Comparison of ENCODE assay signal across 1 cellular context in the genomic region with DNA sequence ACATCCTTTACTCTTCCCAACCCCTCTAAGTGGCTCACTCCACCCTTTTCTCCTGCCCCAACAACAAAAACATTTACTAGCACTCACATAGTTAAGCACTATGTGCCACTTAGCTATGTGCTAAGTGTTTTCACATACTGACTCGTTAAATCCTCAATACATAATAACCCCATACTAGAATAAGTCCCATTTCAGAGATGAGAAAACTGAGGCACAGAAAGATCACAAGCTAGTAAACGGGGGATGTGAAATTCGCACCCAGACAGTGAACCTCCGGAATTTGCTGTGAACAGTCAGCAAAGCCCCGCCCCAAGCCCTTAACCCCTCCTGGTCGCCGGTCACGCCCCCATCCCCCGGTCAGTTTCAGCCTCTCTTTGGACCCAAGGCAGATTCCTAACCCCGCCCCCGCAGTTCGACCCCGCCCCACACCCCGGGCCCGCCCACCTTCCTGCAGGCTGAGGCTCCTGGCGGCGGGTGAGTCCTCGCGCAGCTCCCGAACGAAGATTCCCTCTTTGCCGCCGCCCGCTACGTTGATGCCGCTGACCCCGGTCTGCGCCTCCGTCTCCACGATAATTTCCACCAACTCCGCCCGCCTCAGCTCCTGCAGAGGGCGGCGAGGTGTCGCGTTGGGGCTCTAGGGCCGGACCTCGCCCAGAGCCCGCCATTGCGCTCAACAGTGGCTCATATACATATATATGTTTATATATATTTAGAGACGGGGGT.
A peak's percentile ranks its signal among the peaks of the same experiment; 100 is the strongest.
TF ChIP-seq lines count a peak whose summit lies in the region.

No MANE protein-coding gene starts in this region.

TF ChIP-seq in K562, 482 proteins besides CTCF, POLR2A, EP300 and RAD21 (continues in another document):
- TF ChIP-seq TEAD2 (tag; IDR thresholded peaks at IDR 0.05), result no peak
- TF ChIP-seq HSF4 (CRISPR knock-in tag; IDR thresholded peaks at IDR 0.05; ENCODE audit: borderline replicate concordance), result no peak
- TF ChIP-seq ZNF24 (IDR thresholded peaks at IDR 0.05), result peak; percentile 29; the same call in 1 of the 2 replicates
- TF ChIP-seq, protein P1, sequence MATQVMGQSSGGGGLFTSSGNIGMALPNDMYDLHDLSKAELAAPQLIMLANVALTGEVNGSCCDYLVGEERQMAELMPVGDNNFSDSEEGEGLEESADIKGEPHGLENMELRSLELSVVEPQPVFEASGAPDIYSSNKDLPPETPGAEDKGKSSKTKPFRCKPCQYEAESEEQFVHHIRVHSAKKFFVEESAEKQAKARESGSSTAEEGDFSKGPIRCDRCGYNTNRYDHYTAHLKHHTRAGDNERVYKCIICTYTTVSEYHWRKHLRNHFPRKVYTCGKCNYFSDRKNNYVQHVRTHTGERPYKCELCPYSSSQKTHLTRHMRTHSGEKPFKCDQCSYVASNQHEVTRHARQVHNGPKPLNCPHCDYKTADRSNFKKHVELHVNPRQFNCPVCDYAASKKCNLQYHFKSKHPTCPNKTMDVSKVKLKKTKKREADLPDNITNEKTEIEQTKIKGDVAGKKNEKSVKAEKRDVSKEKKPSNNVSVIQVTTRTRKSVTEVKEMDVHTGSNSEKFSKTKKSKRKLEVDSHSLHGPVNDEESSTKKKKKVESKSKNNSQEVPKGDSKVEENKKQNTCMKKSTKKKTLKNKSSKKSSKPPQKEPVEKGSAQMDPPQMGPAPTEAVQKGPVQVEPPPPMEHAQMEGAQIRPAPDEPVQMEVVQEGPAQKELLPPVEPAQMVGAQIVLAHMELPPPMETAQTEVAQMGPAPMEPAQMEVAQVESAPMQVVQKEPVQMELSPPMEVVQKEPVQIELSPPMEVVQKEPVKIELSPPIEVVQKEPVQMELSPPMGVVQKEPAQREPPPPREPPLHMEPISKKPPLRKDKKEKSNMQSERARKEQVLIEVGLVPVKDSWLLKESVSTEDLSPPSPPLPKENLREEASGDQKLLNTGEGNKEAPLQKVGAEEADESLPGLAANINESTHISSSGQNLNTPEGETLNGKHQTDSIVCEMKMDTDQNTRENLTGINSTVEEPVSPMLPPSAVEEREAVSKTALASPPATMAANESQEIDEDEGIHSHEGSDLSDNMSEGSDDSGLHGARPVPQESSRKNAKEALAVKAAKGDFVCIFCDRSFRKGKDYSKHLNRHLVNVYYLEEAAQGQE (CRISPR knock-in tag; IDR thresholded peaks at IDR 0.05; ENCODE audit: low read depth), result no peak
- TF ChIP-seq CBX3 (IDR thresholded peaks at IDR 0.05; ENCODE audit: borderline replicate concordance in 1 of 2, low read length in 2 of 2), result peak in 1 of 2 experiments; percentile 72; a peak in 1 of 3 replicates
- peak; percentile 47; the same call in 1 of the 2 replicates for TF ChIP-seq NFATC3 (IDR thresholded peaks at IDR 0.05)
- TF ChIP-seq HDAC1 (IDR thresholded peaks at IDR 0.05), result peak; percentile 64 to 66; a peak in 2 of 4 replicates
- no peak for TF ChIP-seq SLC30A9 (CRISPR knock-in tag; IDR thresholded peaks at IDR 0.05)
- no peak for TF ChIP-seq RBBP5 (IDR thresholded peaks at IDR 0.05; ENCODE audit: borderline replicate concordance, insufficient read depth, low read length, poor library complexity, severe bottlenecking)
- TF ChIP-seq CREBBP (IDR thresholded peaks at IDR 0.05; ENCODE audit: low read depth, low read length), result no peak
- TF ChIP-seq ZNF644 (tag; IDR thresholded peaks at IDR 0.05; ENCODE audit: low read depth), result no peak
- TF ChIP-seq SP2 (IDR thresholded peaks at IDR 0.05; ENCODE audit: extremely low read depth, low read depth, low read length, poor library complexity, severe bottlenecking), result no peak
- TF ChIP-seq NR2C2 (CRISPR knock-in tag; IDR thresholded peaks at IDR 0.05), result no peak
- TF ChIP-seq NR2C2 (tag; IDR thresholded peaks at IDR 0.05), result 0 out of 2 replicates have a peak, but pooled peaks have one; percentile 22
- TF ChIP-seq, protein P2, sequence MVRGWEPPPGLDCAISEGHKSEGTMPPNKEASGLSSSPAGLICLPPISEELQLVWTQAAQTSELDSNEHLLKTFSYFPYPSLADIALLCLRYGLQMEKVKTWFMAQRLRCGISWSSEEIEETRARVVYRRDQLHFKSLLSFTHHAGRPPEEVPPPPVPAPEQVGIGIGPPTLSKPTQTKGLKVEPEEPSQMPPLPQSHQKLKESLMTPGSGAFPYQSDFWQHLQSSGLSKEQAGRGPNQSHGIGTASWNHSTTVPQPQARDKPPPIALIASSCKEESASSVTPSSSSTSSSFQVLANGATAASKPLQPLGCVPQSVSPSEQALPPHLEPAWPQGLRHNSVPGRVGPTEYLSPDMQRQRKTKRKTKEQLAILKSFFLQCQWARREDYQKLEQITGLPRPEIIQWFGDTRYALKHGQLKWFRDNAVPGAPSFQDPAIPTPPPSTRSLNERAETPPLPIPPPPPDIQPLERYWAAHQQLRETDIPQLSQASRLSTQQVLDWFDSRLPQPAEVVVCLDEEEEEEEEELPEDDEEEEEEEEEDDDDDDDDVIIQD (CRISPR knock-in tag; IDR thresholded peaks at IDR 0.05), result no peak
- 0 out of 4 replicates have a peak, but pooled peaks of 1 of the 2 experiments have one; percentile 32 for TF ChIP-seq FOXK2 (conservative IDR thresholded peaks at IDR 0.05 in 1 of 2, IDR thresholded peaks at IDR 0.05 in 1 of 2; ENCODE audit: low read depth in 2 of 2)
- no peak for TF ChIP-seq LEF1 (IDR thresholded peaks at IDR 0.05)
- no peak for TF ChIP-seq PPARD (CRISPR knock-in tag; IDR thresholded peaks at IDR 0.05)
- TF ChIP-seq TEAD1 (CRISPR knock-in tag; IDR thresholded peaks at IDR 0.05), result 0 out of 4 replicates have a peak, but pooled peaks have one; percentile 9 to 24
- no peak for TF ChIP-seq TAL1 (IDR thresholded peaks at IDR 0.05)
- TF ChIP-seq RBM39 (optimal IDR thresholded peaks at IDR 0.05; ENCODE audit: low read depth, low read length), result no peak
- TF ChIP-seq ZNF584 (CRISPR knock-in tag; IDR thresholded peaks at IDR 0.05; ENCODE audit: low read depth), result 0 out of 2 replicates have a peak, but pooled peaks have one; percentile 9
- no peak for TF ChIP-seq XRCC5 (IDR thresholded peaks at IDR 0.05; ENCODE audit: low read depth, low read length)
- TF ChIP-seq XRCC4 (IDR thresholded peaks at IDR 0.05; ENCODE audit: extremely low read depth, insufficient read depth, insufficient read length), result no peak
- TF ChIP-seq, protein P3, sequence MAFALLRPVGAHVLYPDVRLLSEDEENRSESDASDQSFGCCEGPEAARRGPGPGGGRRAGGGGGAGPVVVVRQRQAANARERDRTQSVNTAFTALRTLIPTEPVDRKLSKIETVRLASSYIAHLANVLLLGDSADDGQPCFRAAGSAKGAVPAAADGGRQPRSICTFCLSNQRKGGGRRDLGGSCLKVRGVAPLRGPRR (CRISPR knock-in tag; IDR thresholded peaks at IDR 0.05), result no peak
- no peak for TF ChIP-seq TCFL5 (CRISPR knock-in tag; conservative IDR thresholded peaks at IDR 0.05)
- TF ChIP-seq ARNT (IDR thresholded peaks at IDR 0.05), result peak; percentile 33 to 76; a peak in 2 of 4 replicates
- TF ChIP-seq SP1 (CRISPR knock-in tag; IDR thresholded peaks at IDR 0.05), result peak; percentile 48
- TF ChIP-seq ZNF780A (CRISPR knock-in tag; IDR thresholded peaks at IDR 0.05), result no peak
- TF ChIP-seq MYNN (IDR thresholded peaks at IDR 0.05), result no peak
- no peak for TF ChIP-seq MYNN (CRISPR knock-in tag; IDR thresholded peaks at IDR 0.05)
- TF ChIP-seq ZBTB7A (IDR thresholded peaks at IDR 0.05; ENCODE audit: borderline replicate concordance, control insufficient read depth, low read depth, low read length), result peak; percentile 43; the same call in 1 of the 2 replicates
- TF ChIP-seq, protein P4, sequence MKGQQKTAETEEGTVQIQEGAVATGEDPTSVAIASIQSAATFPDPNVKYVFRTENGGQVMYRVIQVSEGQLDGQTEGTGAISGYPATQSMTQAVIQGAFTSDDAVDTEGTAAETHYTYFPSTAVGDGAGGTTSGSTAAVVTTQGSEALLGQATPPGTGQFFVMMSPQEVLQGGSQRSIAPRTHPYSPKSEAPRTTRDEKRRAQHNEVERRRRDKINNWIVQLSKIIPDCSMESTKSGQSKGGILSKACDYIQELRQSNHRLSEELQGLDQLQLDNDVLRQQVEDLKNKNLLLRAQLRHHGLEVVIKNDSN (CRISPR knock-in tag; IDR thresholded peaks at IDR 0.05), result no peak
- TF ChIP-seq KDM1A (IDR thresholded peaks at IDR 0.05), result peak; percentile 94 to 98
- TF ChIP-seq MCM5 (IDR thresholded peaks at IDR 0.05; ENCODE audit: low read depth), result no peak
- TF ChIP-seq ZBTB17 (CRISPR knock-in tag; IDR thresholded peaks at IDR 0.05), result no peak
- TF ChIP-seq FOXK1 (CRISPR knock-in tag; IDR thresholded peaks at IDR 0.05; ENCODE audit: borderline replicate concordance), result no peak
- peak; percentile 75 to 76 for TF ChIP-seq NRF1 (conservative IDR thresholded peaks at IDR 0.05 in 1 of 2, IDR thresholded peaks at IDR 0.05 in 1 of 2)
- peak; percentile 95 for TF ChIP-seq CHD4 (IDR thresholded peaks at IDR 0.05; ENCODE audit: insufficient read depth, insufficient replicate concordance, low read depth, low read length, poor library complexity, severe bottlenecking)
- TF ChIP-seq, protein P5, sequence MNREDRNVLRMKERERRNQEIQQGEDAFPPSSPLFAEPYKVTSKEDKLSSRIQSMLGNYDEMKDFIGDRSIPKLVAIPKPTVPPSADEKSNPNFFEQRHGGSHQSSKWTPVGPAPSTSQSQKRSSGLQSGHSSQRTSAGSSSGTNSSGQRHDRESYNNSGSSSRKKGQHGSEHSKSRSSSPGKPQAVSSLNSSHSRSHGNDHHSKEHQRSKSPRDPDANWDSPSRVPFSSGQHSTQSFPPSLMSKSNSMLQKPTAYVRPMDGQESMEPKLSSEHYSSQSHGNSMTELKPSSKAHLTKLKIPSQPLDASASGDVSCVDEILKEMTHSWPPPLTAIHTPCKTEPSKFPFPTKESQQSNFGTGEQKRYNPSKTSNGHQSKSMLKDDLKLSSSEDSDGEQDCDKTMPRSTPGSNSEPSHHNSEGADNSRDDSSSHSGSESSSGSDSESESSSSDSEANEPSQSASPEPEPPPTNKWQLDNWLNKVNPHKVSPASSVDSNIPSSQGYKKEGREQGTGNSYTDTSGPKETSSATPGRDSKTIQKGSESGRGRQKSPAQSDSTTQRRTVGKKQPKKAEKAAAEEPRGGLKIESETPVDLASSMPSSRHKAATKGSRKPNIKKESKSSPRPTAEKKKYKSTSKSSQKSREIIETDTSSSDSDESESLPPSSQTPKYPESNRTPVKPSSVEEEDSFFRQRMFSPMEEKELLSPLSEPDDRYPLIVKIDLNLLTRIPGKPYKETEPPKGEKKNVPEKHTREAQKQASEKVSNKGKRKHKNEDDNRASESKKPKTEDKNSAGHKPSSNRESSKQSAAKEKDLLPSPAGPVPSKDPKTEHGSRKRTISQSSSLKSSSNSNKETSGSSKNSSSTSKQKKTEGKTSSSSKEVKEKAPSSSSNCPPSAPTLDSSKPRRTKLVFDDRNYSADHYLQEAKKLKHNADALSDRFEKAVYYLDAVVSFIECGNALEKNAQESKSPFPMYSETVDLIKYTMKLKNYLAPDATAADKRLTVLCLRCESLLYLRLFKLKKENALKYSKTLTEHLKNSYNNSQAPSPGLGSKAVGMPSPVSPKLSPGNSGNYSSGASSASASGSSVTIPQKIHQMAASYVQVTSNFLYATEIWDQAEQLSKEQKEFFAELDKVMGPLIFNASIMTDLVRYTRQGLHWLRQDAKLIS (CRISPR knock-in tag; IDR thresholded peaks at IDR 0.05), result no peak
- 0 out of 4 replicates have a peak, but pooled peaks of 1 of the 2 experiments have one; percentile 40 for TF ChIP-seq MAZ (CRISPR knock-in tag; conservative IDR thresholded peaks at IDR 0.05 in 1 of 2, IDR thresholded peaks at IDR 0.05 in 1 of 2)
- TF ChIP-seq TSC22D4 (tag; IDR thresholded peaks at IDR 0.05), result no peak
- peak; percentile 97 for TF ChIP-seq SMARCA5 (IDR thresholded peaks at IDR 0.05)
- TF ChIP-seq, protein P6, sequence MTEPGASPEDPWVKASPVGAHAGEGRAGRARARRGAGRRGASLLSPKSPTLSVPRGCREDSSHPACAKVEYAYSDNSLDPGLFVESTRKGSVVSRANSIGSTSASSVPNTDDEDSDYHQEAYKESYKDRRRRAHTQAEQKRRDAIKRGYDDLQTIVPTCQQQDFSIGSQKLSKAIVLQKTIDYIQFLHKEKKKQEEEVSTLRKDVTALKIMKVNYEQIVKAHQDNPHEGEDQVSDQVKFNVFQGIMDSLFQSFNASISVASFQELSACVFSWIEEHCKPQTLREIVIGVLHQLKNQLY (CRISPR knock-in tag; conservative IDR thresholded peaks at IDR 0.05), result no peak
- TF ChIP-seq, protein P7, sequence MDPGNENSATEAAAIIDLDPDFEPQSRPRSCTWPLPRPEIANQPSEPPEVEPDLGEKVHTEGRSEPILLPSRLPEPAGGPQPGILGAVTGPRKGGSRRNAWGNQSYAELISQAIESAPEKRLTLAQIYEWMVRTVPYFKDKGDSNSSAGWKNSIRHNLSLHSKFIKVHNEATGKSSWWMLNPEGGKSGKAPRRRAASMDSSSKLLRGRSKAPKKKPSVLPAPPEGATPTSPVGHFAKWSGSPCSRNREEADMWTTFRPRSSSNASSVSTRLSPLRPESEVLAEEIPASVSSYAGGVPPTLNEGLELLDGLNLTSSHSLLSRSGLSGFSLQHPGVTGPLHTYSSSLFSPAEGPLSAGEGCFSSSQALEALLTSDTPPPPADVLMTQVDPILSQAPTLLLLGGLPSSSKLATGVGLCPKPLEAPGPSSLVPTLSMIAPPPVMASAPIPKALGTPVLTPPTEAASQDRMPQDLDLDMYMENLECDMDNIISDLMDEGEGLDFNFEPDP (CRISPR knock-in tag; IDR thresholded peaks at IDR 0.05), result no peak
- peak; percentile 93 for TF ChIP-seq HNRNPLL (IDR thresholded peaks at IDR 0.05; ENCODE audit: low read depth, low read length, poor library complexity, severe bottlenecking)
- TF ChIP-seq PHF20 (IDR thresholded peaks at IDR 0.05; ENCODE audit: partially characterized antibody), result peak; percentile 54
- no peak for TF ChIP-seq ZC3H4 (CRISPR knock-in tag; IDR thresholded peaks at IDR 0.05; ENCODE audit: borderline replicate concordance)
- TF ChIP-seq ZFP36 (IDR thresholded peaks at IDR 0.05; ENCODE audit: low read depth, low read length, partially characterized antibody), result no peak
- TF ChIP-seq L3MBTL2 (IDR thresholded peaks at IDR 0.05), result peak; percentile 70; the same call in 1 of the 2 replicates
- no peak; the same call in 1 of the 2 replicates for TF ChIP-seq EP400 (IDR thresholded peaks at IDR 0.05)
- peak; percentile 9; the same call in 1 of the 2 replicates for TF ChIP-seq FOXM1 (IDR thresholded peaks at IDR 0.05; ENCODE audit: low read depth)
- TF ChIP-seq FOXM1 (CRISPR knock-in tag; IDR thresholded peaks at IDR 0.05; ENCODE audit: low read depth), result no peak
- TF ChIP-seq SIN3B (IDR thresholded peaks at IDR 0.05; ENCODE audit: low read depth), result no peak
- peak; percentile 17; the same call in 1 of the 2 replicates for TF ChIP-seq TEAD4 (IDR thresholded peaks at IDR 0.05; ENCODE audit: low read length)
- TF ChIP-seq TEAD4 (CRISPR knock-in tag; IDR thresholded peaks at IDR 0.05; ENCODE audit: borderline replicate concordance), result no peak
- peak; percentile 96 for TF ChIP-seq HDAC2 (IDR thresholded peaks at IDR 0.05)
- no peak for TF ChIP-seq CTBP1 (IDR thresholded peaks at IDR 0.05; ENCODE audit: borderline replicate concordance)
- peak; percentile 53 for TF ChIP-seq ESRRA (IDR thresholded peaks at IDR 0.05; ENCODE audit: borderline replicate concordance, low read depth)
- TF ChIP-seq MED1 (CRISPR knock-in tag; IDR thresholded peaks at IDR 0.05; ENCODE audit: borderline replicate concordance), result no peak
- peak; percentile 88; the same call in 1 of the 2 replicates for TF ChIP-seq CBX1 (IDR thresholded peaks at IDR 0.05; ENCODE audit: low read depth)
- TF ChIP-seq CSDE1 (IDR thresholded peaks at IDR 0.05), result no peak
- TF ChIP-seq RAD51 (IDR thresholded peaks at IDR 0.05; ENCODE audit: borderline replicate concordance, low read depth), result no peak
- no peak for TF ChIP-seq ILF3 (IDR thresholded peaks at IDR 0.05; ENCODE audit: borderline replicate concordance)
